Comparison of ENCODE assay signal across 9 cellular contexts in the genomic region with DNA sequence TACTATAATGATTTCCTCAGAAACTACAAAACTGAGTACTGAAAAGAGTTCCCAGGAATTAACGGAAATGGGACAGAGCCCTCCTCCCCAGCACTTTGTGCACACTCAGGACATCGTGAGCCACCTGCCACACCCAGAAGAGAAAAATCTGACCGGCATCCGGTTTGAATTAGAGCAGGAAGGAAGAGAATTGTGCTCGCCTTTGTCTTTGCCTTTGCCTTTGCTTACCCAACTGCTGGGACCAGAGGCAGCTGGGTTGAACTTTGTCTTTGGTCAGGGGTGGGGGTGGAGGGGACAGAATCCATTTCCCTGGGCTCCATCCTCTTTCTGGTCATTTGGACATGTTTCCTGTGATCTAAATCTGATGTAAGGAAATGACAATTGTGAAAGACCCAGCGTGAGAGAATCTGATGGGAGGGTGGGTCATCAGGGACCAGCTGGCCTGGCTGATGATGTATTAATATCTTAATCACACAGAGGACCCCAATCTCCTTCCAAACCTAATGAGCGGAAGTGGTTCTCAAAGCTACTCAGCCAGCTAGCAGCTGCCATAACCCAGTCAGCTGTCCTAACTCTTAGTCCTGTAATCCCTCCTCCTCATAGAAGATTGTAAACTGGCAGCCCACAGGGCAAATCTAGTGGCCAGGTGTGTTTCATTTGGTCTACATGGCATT. TPM values are rescaled to one million over a fixed set of nuclear protein-coding genes. Genes with fewer than 3 reads are reported as not detected.
DNase-seq lines count a peak whose midpoint lies in the region; ATAC-seq lines count a peak whose summit lies in the region.
"Had no signal": no experiment of that assay in that cellular context is flagged by ENCODE, and none has a peak within 500 bp of the region (broad histone marks: within the 10 kb centered on the region; RNA-seq: fewer than 3 reads in every experiment).

No MANE protein-coding gene starts in this region.

- H2BK12ac ChIP-seq in mesenchymal stem cell (ENCODE audit: low read length in 2 of 2): peak overlapping the region in 1 of 2 experiments; percentile 34

- DNase-seq in stimulated activated CD4-positive, alpha-beta T cell treated with anti-CD3 and anti-CD28 coated beads, Interleukin-4, amount 100 ng/mL, for 24 hours: peak; percentile 14
- DNase-seq in stimulated activated CD4-positive, alpha-beta T cell treated with anti-CD3 and anti-CD28 coated beads, Interleukin-12 subunit alpha, Interleukin-12 subunit beta, amount 100 ng/mL, for 4 hours: no peak
- no peak for DNase-seq in activated naive CD8-positive, alpha-beta T cell treated with anti-CD3 and anti-CD28 coated beads for 36 hours
- DNase-seq in mesenchymal stem cell (no peak), HPDE6-E6E7 (ENCODE audit: extremely low spot score) (no peak), NCI-H345 treated with DMSO at 0.1 percent for 48 hours (lab: John Stamatoyannopoulos, UW; ENCODE audit: unreplicated experiment) (no peak)
- DNase-seq: DMS79 had no signal

- H3K4me1 Mint-ChIP-seq in activated naive CD8-positive, alpha-beta T cell treated with anti-CD3 and anti-CD28 coated beads for 36 hours: peaks cover 35% of the 10 kb centered on the region

- no peak overlapping the region for H3K4me3 ChIP-seq in mesenchymal stem cell (ENCODE audit: insufficient read depth in 1 of 2, low read depth in 1 of 2, low read length in 2 of 2)

- H3K4me3 Mint-ChIP-seq in activated naive CD8-positive, alpha-beta T cell treated with anti-CD3 and anti-CD28 coated beads for 36 hours: peak overlapping the region; percentile 88

- no peaks in the 10 kb centered on the region for H3K9me3 ChIP-seq in mesenchymal stem cell (ENCODE audit: control insufficient read depth, low read length)

- H3K27ac Mint-ChIP-seq in activated naive CD8-positive, alpha-beta T cell treated with anti-CD3 and anti-CD28 coated beads for 36 hours: peak overlapping the region; percentile 78

- H3K4ac ChIP-seq in mesenchymal stem cell (ENCODE audit: low read depth in 1 of 2, low read length in 2 of 2): no peak overlapping the region

- no peak overlapping the region for H3K14ac ChIP-seq in mesenchymal stem cell (ENCODE audit: low read length in 2 of 2)

- H3K27ac ChIP-seq in mesenchymal stem cell (ENCODE audit: low read length, poor library complexity, severe bottlenecking): no peak overlapping the region

- H3K9ac ChIP-seq in mesenchymal stem cell (ENCODE audit: low read length): peak overlapping the region; percentile 88

- H3K23ac ChIP-seq in mesenchymal stem cell (ENCODE audit: low read length in 2 of 2): no peak overlapping the region

- no peaks in the 10 kb centered on the region for H3K27me3 Mint-ChIP-seq in activated naive CD8-positive, alpha-beta T cell treated with anti-CD3 and anti-CD28 coated beads for 36 hours

- peak overlapping the region; percentile 36 for H4K8ac ChIP-seq in mesenchymal stem cell (ENCODE audit: low read length)

- no peak overlapping the region for H2BK15ac ChIP-seq in mesenchymal stem cell (ENCODE audit: low read depth, poor library complexity, severe bottlenecking)

- peak overlapping the region; percentile 51 for H2AK5ac ChIP-seq in mesenchymal stem cell (ENCODE audit: low read length, severe bottlenecking)

- no peak overlapping the region for H4K91ac ChIP-seq in mesenchymal stem cell (ENCODE audit: low read length)

- H2BK5ac ChIP-seq in mesenchymal stem cell (ENCODE audit: low read depth, low read length, poor library complexity, severe bottlenecking): no peak overlapping the region

- no peak overlapping the region for H2BK120ac ChIP-seq in mesenchymal stem cell (ENCODE audit: low read depth, low read length)

- no peak overlapping the region for H2AFZ ChIP-seq in mesenchymal stem cell (ENCODE audit: low read depth, low read length)

- peaks cover 11% of the 10 kb centered on the region for H3K4me1 ChIP-seq in mesenchymal stem cell (ENCODE audit: control insufficient read depth, insufficient read depth, low read depth, low read length)

- 85% methylated on average over 7 of the region's 7 CpGs for WGBS in mesenchymal stem cell

- no peaks in the 10 kb centered on the region for H3K9me3 Mint-ChIP-seq in activated naive CD8-positive, alpha-beta T cell treated with anti-CD3 and anti-CD28 coated beads for 36 hours

- H3K36me3 Mint-ChIP-seq in activated naive CD8-positive, alpha-beta T cell treated with anti-CD3 and anti-CD28 coated beads for 36 hours: peaks cover 11% of the 10 kb centered on the region

- no peaks in the 10 kb centered on the region for H3K27me3 ChIP-seq in mesenchymal stem cell (ENCODE audit: control insufficient read depth in 1 of 2, insufficient read depth in 1 of 2, low read length in 2 of 2)

- no peak overlapping the region for H3K18ac ChIP-seq in mesenchymal stem cell (ENCODE audit: low read depth in 1 of 2, low read length in 2 of 2)

- peaks cover 23% of the 10 kb centered on the region for H3K79me1 ChIP-seq in mesenchymal stem cell (replicated peaks; ENCODE audit: low read length, poor library complexity, severe bottlenecking)

- peaks cover 6 to 20% of the 10 kb centered on the region in 2 experiments for H3K36me3 ChIP-seq in mesenchymal stem cell (ENCODE audit: control insufficient read depth in 1 of 2, insufficient read depth in 2 of 2, low read depth in 1 of 2, low read length in 2 of 2)

- H3K4me2 ChIP-seq in mesenchymal stem cell (ENCODE audit: low read length, poor library complexity, severe bottlenecking): no peak overlapping the region

- ATAC-seq in HG02623 (IDR thresholded peaks at IDR 0.05; ENCODE audit: unreplicated experiment): no peak
- ATAC-seq in GM19328 (IDR thresholded peaks at IDR 0.05; ENCODE audit: unreplicated experiment): no peak

RNA-seq across cellular contexts. Expression of gene LIMK2, which starts 1.1 kb away (rescaled TPM):
- total RNA-seq in activated naive CD8-positive, alpha-beta T cell treated with anti-CD3 and anti-CD28 coated beads for 36 hours: 10 to 100 TPM; 28.9 to 30.1 TPM
- 20.1 TPM for polyA plus RNA-seq in mesenchymal stem cell (2013, experiment 1 of 2)
- polyA plus RNA-seq in mesenchymal stem cell (2013, experiment 2 of 2): 17.1 TPM

RNA-seq across cellular contexts. Expression of gene RNF185, which starts 51.0 kb away (rescaled TPM):
- total RNA-seq in activated naive CD8-positive, alpha-beta T cell treated with anti-CD3 and anti-CD28 coated beads for 36 hours: 10 to 100 TPM; 20.5 to 21.3 TPM
- 34.9 TPM for polyA plus RNA-seq in mesenchymal stem cell (2013, experiment 1 of 2)
- 35.2 TPM for polyA plus RNA-seq in mesenchymal stem cell (2013, experiment 2 of 2)
